In genomic region chr18:50377061-50377798, GRCh38 we compare ENCODE assay signal across 18 cellular contexts. TPM values are rescaled to one million over a fixed set of nuclear protein-coding genes. Genes with fewer than 3 reads are reported as not detected.
"Had no signal": no experiment of that assay in that cellular context is flagged by ENCODE, and none has a peak within 500 bp of the region (broad histone marks: within the 10 kb centered on the region; RNA-seq: fewer than 3 reads in every experiment).

No MANE protein-coding gene starts in this region.

- H3K4me3 ChIP-seq: esophagus muscularis mucosa, heart left ventricle, ovary, psoas muscle, skin epidermis, transverse colon had no signal

- H3K27ac Mint-ChIP-seq: activated naive CD4-positive, alpha-beta T cell treated with anti-CD3 and anti-CD28 coated beads, Interleukin-2, amount 50 U/mL, for 24 hours; stimulated activated naive CD8-positive, alpha-beta T cell treated with anti-CD3 and anti-CD28 coated beads, Interleukin-15, Interleukin-2, amounts not matched to agents 100 ng/mL and 50 ng/mL, for 24 hours had no signal

- H3K9me3 Mint-ChIP-seq: activated naive CD4-positive, alpha-beta T cell treated with anti-CD3 and anti-CD28 coated beads, Interleukin-2, amount 50 U/mL, for 24 hours; stimulated activated naive CD8-positive, alpha-beta T cell treated with anti-CD3 and anti-CD28 coated beads, Interleukin-15, Interleukin-2, amounts not matched to agents 100 ng/mL and 50 ng/mL, for 24 hours had no signal

- H3K36me3 ChIP-seq: esophagus muscularis mucosa, ovary, transverse colon had no signal

- H3K27ac ChIP-seq: esophagus muscularis mucosa, heart left ventricle, ovary, psoas muscle, skin epidermis, transverse colon, WERI-Rb-1 had no signal

- ATAC-seq: heart left ventricle, left lobe of liver, psoas muscle, right cardiac atrium had no signal

- H3K4me3 Mint-ChIP-seq: activated naive CD4-positive, alpha-beta T cell treated with anti-CD3 and anti-CD28 coated beads, Interleukin-2, amount 50 U/mL, for 24 hours; stimulated activated naive CD8-positive, alpha-beta T cell treated with anti-CD3 and anti-CD28 coated beads, Interleukin-15, Interleukin-2, amounts not matched to agents 100 ng/mL and 50 ng/mL, for 24 hours had no signal

- DNase-seq: activated CD4-positive, alpha-beta T cell treated with anti-CD3 and anti-CD28 coated beads, Interleukin-2, amount 50 U/mL, for 48 hours; activated gamma-delta T cell; amniotic stem cell; effector CD4-positive, alpha-beta T cell; heart left ventricle; kidney; midbrain; ovary; psoas muscle; right cardiac atrium; T-helper 2 cell; transverse colon; WERI-Rb-1 had no signal

- H3K27me3 ChIP-seq: esophagus muscularis mucosa, heart left ventricle, ovary, transverse colon had no signal

- H3K9me3 ChIP-seq: esophagus muscularis mucosa, heart left ventricle, ovary, psoas muscle, transverse colon had no signal

- H3K27me3 Mint-ChIP-seq: activated naive CD4-positive, alpha-beta T cell treated with anti-CD3 and anti-CD28 coated beads, Interleukin-2, amount 50 U/mL, for 24 hours; stimulated activated naive CD8-positive, alpha-beta T cell treated with anti-CD3 and anti-CD28 coated beads, Interleukin-15, Interleukin-2, amounts not matched to agents 100 ng/mL and 50 ng/mL, for 24 hours had no signal

RNA-seq across cellular contexts. Expression of gene SKA1, which starts 2.4 kb away (rescaled TPM):
- total RNA-seq: esophagus muscularis mucosa had no signal
